18 cellular contexts compared by ENCODE assay signal in the genomic region with DNA sequence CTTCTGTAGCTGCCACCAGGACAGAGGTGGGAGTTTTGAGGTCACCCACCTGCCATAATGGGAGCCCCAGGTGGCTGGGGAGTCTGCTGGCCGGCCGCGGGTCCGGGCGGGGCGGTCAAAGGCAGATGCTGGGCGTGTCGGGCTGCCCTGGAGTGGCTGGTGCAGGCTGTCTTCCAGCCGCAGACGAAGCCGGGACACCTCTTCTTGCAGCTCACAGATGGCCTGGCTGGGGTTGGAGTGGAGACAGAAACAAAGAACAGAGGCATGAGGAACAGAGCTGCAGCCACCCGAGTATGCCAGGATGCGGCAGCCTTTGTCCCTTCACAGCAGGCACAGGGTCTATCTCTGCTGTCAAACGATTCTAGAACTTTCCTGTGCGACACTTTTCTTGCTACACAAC. TPM values are rescaled to one million over a fixed set of nuclear protein-coding genes. Genes with fewer than 3 reads are reported as not detected.
A peak's percentile ranks its signal among the peaks of the same experiment; 100 is the strongest.
DNase-seq lines count a peak whose midpoint lies in the region; ATAC-seq, FAIRE-seq and TF ChIP-seq lines count a peak whose summit lies in the region.
"Had no signal": no experiment of that assay in that cellular context is flagged by ENCODE, and none has a peak within 500 bp of the region (broad histone marks: within the 10 kb centered on the region; RNA-seq: fewer than 3 reads in every experiment).

No MANE protein-coding gene starts in this region.

- H3K9ac ChIP-seq in kidney (ENCODE audit: low read length in 2 of 2) (no peak overlapping the region), subcutaneous abdominal adipose tissue (ENCODE audit: low read length in 5 of 5) (no peak overlapping the region)

- H3K4me3 ChIP-seq in kidney (ENCODE audit: low read length in 2 of 2) (no peak overlapping the region), subcutaneous abdominal adipose tissue (ENCODE audit: low read depth in 1 of 5, low read length in 5 of 5) (no peak overlapping the region)
- H3K4me3 ChIP-seq: skin epidermis had no signal

- no peak for FAIRE-seq in kidney (lab: Jason Lieb, UNC)
- FAIRE-seq: urothelium cell line had no signal

- H3K9me3 ChIP-seq in kidney (ENCODE audit: control insufficient read depth in 1 of 2, low read length in 2 of 2) (no peaks in the 10 kb centered on the region), subcutaneous abdominal adipose tissue (ENCODE audit: control insufficient read depth in 5 of 5, low read length in 5 of 5) (no peaks in the 10 kb centered on the region)

- no peak overlapping the region for H3K4me3 Mint-ChIP-seq in activated CD8-positive, alpha-beta memory T cell treated with anti-CD3 and anti-CD28 coated beads, Interleukin-2, amount 10 ng/mL, durations not matched to agents 7 days and 5 days
- no peak overlapping the region for H3K4me3 Mint-ChIP-seq in activated naive CD8-positive, alpha-beta T cell
- H3K4me3 Mint-ChIP-seq: nephron progenitor cell had no signal

- H3K36me3 ChIP-seq in kidney (ENCODE audit: control insufficient read depth in 1 of 2, insufficient read depth in 2 of 2, low read length in 2 of 2), result peaks cover 12 to 28% of the 10 kb centered on the region in 2 donors
- peaks cover 16 to 96% (median 89%) of the 10 kb centered on the region in 5 donors for H3K36me3 ChIP-seq in subcutaneous abdominal adipose tissue (ENCODE audit: control insufficient read depth in 5 of 5, insufficient read depth in 5 of 5, low read length in 5 of 5)

- H3K4me1 Mint-ChIP-seq in activated CD8-positive, alpha-beta memory T cell treated with anti-CD3 and anti-CD28 coated beads, Interleukin-2, amount 10 ng/mL, durations not matched to agents 7 days and 5 days, result peaks cover 47% of the 10 kb centered on the region
- H3K4me1 Mint-ChIP-seq in activated naive CD8-positive, alpha-beta T cell (ENCODE audit: low read depth), result peaks cover 52% of the 10 kb centered on the region

- no peak for ATAC-seq in activated CD8-positive, alpha-beta memory T cell treated with anti-CD3 and anti-CD28 coated beads, Interleukin-2, amount 10 ng/mL, durations not matched to agents 7 days and 5 days

- H3K27me3 ChIP-seq in subcutaneous abdominal adipose tissue (ENCODE audit: control insufficient read depth in 5 of 5, insufficient read depth in 4 of 5, low read length in 5 of 5), result no peaks in the 10 kb centered on the region

- no peaks in the 10 kb centered on the region for H3K27me3 Mint-ChIP-seq in activated CD8-positive, alpha-beta memory T cell treated with anti-CD3 and anti-CD28 coated beads, Interleukin-2, amount 10 ng/mL, durations not matched to agents 7 days and 5 days
- no peaks in the 10 kb centered on the region for H3K27me3 Mint-ChIP-seq in activated naive CD8-positive, alpha-beta T cell

- CTCF ChIA-PET in activated CD8-positive, alpha-beta memory T cell treated with anti-CD3 and anti-CD28 coated beads, Interleukin-2, amount 10 ng/mL, durations not matched to agents 7 days and 5 days (lab: Charles Lee), result no interaction called here

- H3K36me3 Mint-ChIP-seq in activated CD8-positive, alpha-beta memory T cell treated with anti-CD3 and anti-CD28 coated beads, Interleukin-2, amount 10 ng/mL, durations not matched to agents 7 days and 5 days, result peaks cover 84% of the 10 kb centered on the region
- H3K36me3 Mint-ChIP-seq in activated naive CD8-positive, alpha-beta T cell, result peaks cover 17% of the 10 kb centered on the region

- peak overlapping the region; percentile 48 for H3K27ac Mint-ChIP-seq in activated CD8-positive, alpha-beta memory T cell treated with anti-CD3 and anti-CD28 coated beads, Interleukin-2, amount 10 ng/mL, durations not matched to agents 7 days and 5 days
- H3K27ac Mint-ChIP-seq in activated naive CD8-positive, alpha-beta T cell, result peak overlapping the region; percentile 98

- DNase-seq in activated CD8-positive, alpha-beta memory T cell treated with anti-CD3 and anti-CD28 coated beads, Interleukin-2, amount 10 ng/mL, durations not matched to agents 7 days and 5 days, result no peak
- DNase-seq in activated CD8-positive, alpha-beta memory T cell treated with anti-CD3 and anti-CD28 coated beads, Interleukin-2, amount 50 U/mL, for 48 hours, result no peak
- DNase-seq in kidney (peak; percentile 57), DMS79 treated with DMSO at 0.1 percent for 48 hours (lab: John Stamatoyannopoulos, UW) (no peak), cortex of kidney (lab: John Stamatoyannopoulos, UW) (no peak), HK-2 (ENCODE audit: unreplicated experiment) (no peak)
- DNase-seq: activated gamma-delta T cell, dermis blood vessel endothelial cell, EL, GOT3, kidney glomerular epithelial cell, NCI-H774, nephron progenitor cell had no signal

- no peak overlapping the region for H3K27ac ChIP-seq in kidney (ENCODE audit: low read depth in 2 of 2, low read length in 2 of 2)
- H3K27ac ChIP-seq in subcutaneous abdominal adipose tissue (ENCODE audit: low read depth, low read length), result peak overlapping the region; percentile 41

- intact Hi-C loops in kidney (cut with DNase I), result no loop called here

- TF ChIP-seq CTCF in kidney (IDR thresholded peaks at IDR 0.05; ENCODE audit: borderline replicate concordance, extremely low read depth, insufficient read depth), result no peak

- peaks cover 3 to 7% of the 10 kb centered on the region in 2 donors for H3K4me1 ChIP-seq in kidney (ENCODE audit: control insufficient read depth in 1 of 2, insufficient read depth in 1 of 2, low read depth in 1 of 2, low read length in 2 of 2)
- peaks cover 0 to 18% (median 8%) of the 10 kb centered on the region in 5 donors for H3K4me1 ChIP-seq in subcutaneous abdominal adipose tissue (ENCODE audit: control insufficient read depth in 5 of 5, insufficient read depth in 5 of 5, low read length in 5 of 5)

- no peaks in the 10 kb centered on the region for H3K9me3 Mint-ChIP-seq in activated CD8-positive, alpha-beta memory T cell treated with anti-CD3 and anti-CD28 coated beads, Interleukin-2, amount 10 ng/mL, durations not matched to agents 7 days and 5 days (ENCODE audit: low read depth)
- H3K9me3 Mint-ChIP-seq in activated naive CD8-positive, alpha-beta T cell (ENCODE audit: low read depth), result no peaks in the 10 kb centered on the region
- H3K9me3 Mint-ChIP-seq: nephron progenitor cell had no signal

RNA-seq across cellular contexts. Expression of a gene that starts 18.0 kb away (rescaled TPM):
- not detected for total RNA-seq in activated CD8-positive, alpha-beta memory T cell treated with anti-CD3 and anti-CD28 coated beads, Interleukin-2, amount 10 ng/mL, durations not matched to agents 7 days and 5 days
- total RNA-seq in kidney, result not detected
- polyA plus RNA-seq in kidney (ENCODE audit: insufficient read depth, low read depth, low replicate concordance), result not detected
- total RNA-seq: dermis blood vessel endothelial cell had no signal
- polyA plus RNA-seq: AG04450 had no signal

RNA-seq across cellular contexts. Expression of a gene that starts 24.8 kb away (rescaled TPM):
- not detected for total RNA-seq in activated CD8-positive, alpha-beta memory T cell treated with anti-CD3 and anti-CD28 coated beads, Interleukin-2, amount 10 ng/mL, durations not matched to agents 7 days and 5 days
- not detected for total RNA-seq in kidney
- polyA plus RNA-seq in kidney (ENCODE audit: insufficient read depth, low read depth, low replicate concordance), result 0.73 TPM
- total RNA-seq: dermis blood vessel endothelial cell had no signal

RNA-seq across cellular contexts. Expression of a gene that starts 40.1 kb away (rescaled TPM):
- total RNA-seq in activated CD8-positive, alpha-beta memory T cell treated with anti-CD3 and anti-CD28 coated beads, Interleukin-2, amount 10 ng/mL, durations not matched to agents 7 days and 5 days, result 100 to 1,000 TPM; 432 to 500 TPM
- 52.1 TPM for total RNA-seq in kidney
- 6.1 TPM for polyA plus RNA-seq in kidney (ENCODE audit: insufficient read depth, low read depth, low replicate concordance)
